15 cellular contexts compared by ENCODE assay signal in the genomic region with DNA sequence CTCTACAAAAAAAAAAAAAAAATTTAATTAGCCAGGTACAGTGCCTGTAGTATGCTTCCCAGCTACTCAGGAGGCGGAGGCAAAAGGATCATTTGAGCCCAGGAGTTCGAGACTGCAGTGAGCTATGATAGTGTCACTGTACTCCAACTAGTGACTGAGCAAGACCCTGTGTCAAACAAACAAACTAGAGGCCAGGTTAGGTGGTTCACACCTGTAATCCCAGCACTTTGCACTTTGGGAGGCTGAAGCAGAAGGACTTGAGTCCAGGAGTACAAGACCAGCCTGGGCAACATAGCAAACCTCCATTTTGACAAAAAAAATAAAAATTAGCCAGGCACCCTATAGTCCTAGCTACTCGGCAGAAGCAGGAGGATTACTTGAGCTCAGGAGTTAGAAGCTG. TPM values are rescaled to one million over a fixed set of nuclear protein-coding genes. Genes with fewer than 3 reads are reported as not detected.
A peak's percentile ranks its signal among the peaks of the same experiment; 100 is the strongest.
DNase-seq lines count a peak whose midpoint lies in the region; ATAC-seq and TF ChIP-seq lines count a peak whose summit lies in the region.
"Had no signal": no experiment of that assay in that cellular context is flagged by ENCODE, and none has a peak within 500 bp of the region (broad histone marks: within the 10 kb centered on the region; RNA-seq: fewer than 3 reads in every experiment).

No MANE protein-coding gene starts in this region.

- no peaks in the 10 kb centered on the region for H3K9me3 ChIP-seq in CD4-positive, alpha-beta T cell (ENCODE audit: control insufficient read depth, low read length)
- H3K9me3 ChIP-seq in T-helper 17 cell (ENCODE audit: control insufficient read depth, low read length, poor library complexity, severe bottlenecking) (no peaks in the 10 kb centered on the region), iPS-20b (ENCODE audit: insufficient read depth, low read depth, low read length) (no peaks in the 10 kb centered on the region)
- H3K9me3 ChIP-seq: SJSA1 had no signal

- H3K4me3 ChIP-seq in iPS-20b (ENCODE audit: low read length) (no peak overlapping the region), brain microvascular endothelial cell (ENCODE audit: low read depth, low read length) (no peak overlapping the region)
- H3K4me3 ChIP-seq: SJSA1 had no signal

- H3K36me3 ChIP-seq in iPS-20b (ENCODE audit: insufficient read depth, low read depth, low read length) (peaks cover 7% of the 10 kb centered on the region; the same call in 1 of the 2 replicates), brain microvascular endothelial cell (replicated peaks) (peaks cover 4% of the 10 kb centered on the region)

- peak overlapping the region; percentile 32; the same call in 1 of the 2 replicates for H3K9ac ChIP-seq in iPS-20b (ENCODE audit: low read depth, low read length)

- no peak overlapping the region for H3K4me3 Mint-ChIP-seq in CD4-positive, alpha-beta T cell
- no peak overlapping the region for H3K4me3 Mint-ChIP-seq in T-helper 17 cell
- no peak overlapping the region for H3K4me3 Mint-ChIP-seq in stimulated activated effector memory CD8-positive, alpha-beta T cell treated with anti-CD3 and anti-CD28 coated beads, Interleukin-12 subunit alpha, Interleukin-12 subunit beta, amount 100 ng/mL, for 72 hours

- in situ Hi-C loops in brain microvascular endothelial cell (cut with HindIII; ENCODE audit: low pct_ligation_motif_present, low sequenced_read_pairs) = no loop called here

- H3K27ac Mint-ChIP-seq in CD4-positive, alpha-beta T cell = peak overlapping the region; percentile 20
- peak overlapping the region; percentile 88 for H3K27ac Mint-ChIP-seq in T-helper 17 cell
- H3K27ac Mint-ChIP-seq in stimulated activated effector memory CD8-positive, alpha-beta T cell treated with anti-CD3 and anti-CD28 coated beads, Interleukin-12 subunit alpha, Interleukin-12 subunit beta, amount 100 ng/mL, for 72 hours = peak overlapping the region; percentile 77

- no peak for TF ChIP-seq CTCF in CD4-positive, alpha-beta T cell (IDR thresholded peaks at IDR 0.05)
- no peak for TF ChIP-seq CTCF in brain microvascular endothelial cell (IDR thresholded peaks at IDR 0.05; ENCODE audit: low read depth, low read length, missing control alignments)

- intact Hi-C loops in CD4-positive, alpha-beta T cell (cut with DNase I, micrococcal nuclease) = no loop called here

- no peaks in the 10 kb centered on the region; the same call in 1 of the 2 replicates for H3K4me1 ChIP-seq in iPS-20b (ENCODE audit: insufficient read depth, low read length)
- H3K4me1 ChIP-seq: SJSA1 had no signal

- no peaks in the 10 kb centered on the region for H3K27me3 ChIP-seq in CD4-positive, alpha-beta T cell (ENCODE audit: control insufficient read depth, insufficient read depth, low read length)
- H3K27me3 ChIP-seq in iPS-20b (ENCODE audit: insufficient read depth, low read length) (no peaks in the 10 kb centered on the region), brain microvascular endothelial cell (replicated peaks) (no peaks in the 10 kb centered on the region)
- H3K27me3 ChIP-seq: SJSA1 had no signal

- H3K27ac ChIP-seq in CD4-positive, alpha-beta T cell (ENCODE audit: low read depth, low read length) = no peak overlapping the region
- no peak overlapping the region for H3K27ac ChIP-seq in iPS-20b (ENCODE audit: low read length)
- H3K27ac ChIP-seq in brain microvascular endothelial cell = no peak overlapping the region
- H3K27ac ChIP-seq: SJSA1 had no signal

- POLR2A ChIA-PET in CD4-positive, alpha-beta T cell (lab: Charles Lee) = interaction anchor here (5.1 kb wide), 1 partner anchor 13 kb away, joined by 31 read pairs; the partner anchor contains the start of genes HDLBP and SEPTIN2

- H3K36me3 Mint-ChIP-seq in CD4-positive, alpha-beta T cell (ENCODE audit: low read depth) = peaks cover 9% of the 10 kb centered on the region
- H3K36me3 Mint-ChIP-seq in T-helper 17 cell (ENCODE audit: low read depth) = peaks cover 3% of the 10 kb centered on the region
- H3K36me3 Mint-ChIP-seq in stimulated activated effector memory CD8-positive, alpha-beta T cell treated with anti-CD3 and anti-CD28 coated beads, Interleukin-12 subunit alpha, Interleukin-12 subunit beta, amount 100 ng/mL, for 72 hours = peaks cover 15% of the 10 kb centered on the region

- ATAC-seq in CD4-positive, alpha-beta T cell (ENCODE audit: poor library complexity) = no peak
- ATAC-seq in T-helper 17 cell (no peak), HG03196 (IDR thresholded peaks at IDR 0.05; ENCODE audit: unreplicated experiment) (no peak)
- ATAC-seq in stimulated activated effector memory CD8-positive, alpha-beta T cell treated with anti-CD3 and anti-CD28 coated beads, Interleukin-12 subunit alpha, Interleukin-12 subunit beta, amount 100 ng/mL, for 72 hours = no peak

- no peaks in the 10 kb centered on the region for H3K27me3 Mint-ChIP-seq in CD4-positive, alpha-beta T cell
- no peaks in the 10 kb centered on the region for H3K27me3 Mint-ChIP-seq in T-helper 17 cell

- peaks cover 74% of the 10 kb centered on the region for H3K4me1 Mint-ChIP-seq in CD4-positive, alpha-beta T cell (ENCODE audit: low read depth)
- H3K4me1 Mint-ChIP-seq in T-helper 17 cell = peaks cover 41% of the 10 kb centered on the region
- peaks cover 57% of the 10 kb centered on the region for H3K4me1 Mint-ChIP-seq in stimulated activated effector memory CD8-positive, alpha-beta T cell treated with anti-CD3 and anti-CD28 coated beads, Interleukin-12 subunit alpha, Interleukin-12 subunit beta, amount 100 ng/mL, for 72 hours

- no peak for DNase-seq in CD4-positive, alpha-beta T cell
- no peak for DNase-seq in T-helper 17 cell
- no peak for DNase-seq in stimulated activated effector memory CD8-positive, alpha-beta T cell treated with anti-CD3 and anti-CD28 coated beads, Interleukin-12 subunit alpha, Interleukin-12 subunit beta, amount 100 ng/mL, for 72 hours (ENCODE audit: low spot score in 2 of 2)
- DNase-seq in occipital lobe (lab: John Stamatoyannopoulos, UW) = no peak
- DNase-seq in brain microvascular endothelial cell = no peak
- DNase-seq: Karpas-422, NCI-H1417, NCI-H1694 treated with DMSO at 0.1 percent for 48 hours, NCI-H2081 treated with DMSO at 0.1 percent for 48 hours, NCI-H2171 treated with DMSO at 0.1 percent for 48 hours, NCI-H446, NCI-H526 had no signal

- no peaks in the 10 kb centered on the region for H3K9me3 Mint-ChIP-seq in CD4-positive, alpha-beta T cell
- no peaks in the 10 kb centered on the region for H3K9me3 Mint-ChIP-seq in stimulated activated effector memory CD8-positive, alpha-beta T cell treated with anti-CD3 and anti-CD28 coated beads, Interleukin-12 subunit alpha, Interleukin-12 subunit beta, amount 100 ng/mL, for 72 hours

- CTCF ChIA-PET in CD4-positive, alpha-beta T cell (lab: Charles Lee) = interaction anchor here (1.2 kb wide), 1 partner anchor 12 kb away, joined by 3 read pairs; no protein-coding TSS in a partner anchor

RNA-seq across cellular contexts. Expression of gene HDLBP, which starts 13.4 kb away (rescaled TPM):
- 10 to 100 TPM; 82.0 to 97.9 TPM for total RNA-seq in CD4-positive, alpha-beta T cell
- total RNA-seq in T-helper 17 cell = 100 to 1,000 TPM; 136 to 175 TPM
- 138 TPM for total RNA-seq in occipital lobe

RNA-seq across cellular contexts. Expression of gene SEPTIN2, which starts 13.6 kb away (rescaled TPM):
- total RNA-seq in CD4-positive, alpha-beta T cell = 100 to 1,000 TPM; 189 to 196 TPM
- total RNA-seq in T-helper 17 cell (100 to 1,000 TPM; 190 to 216 TPM), occipital lobe (266 TPM)

RNA-seq across cellular contexts. Expression of gene FARP2, which starts 54.0 kb away (rescaled TPM):
- total RNA-seq in CD4-positive, alpha-beta T cell = 10 to 100 TPM; 17.2 to 18.3 TPM
- total RNA-seq in T-helper 17 cell (10 to 100 TPM; 18.0 to 28.1 TPM), occipital lobe (43.7 TPM)

Comparison
In these comparisons a context has a peak if more than half of its experiments do, and no peak if none do; other contexts are left out.
1. H3K27ac Mint-ChIP-seq: peak in every context shown above with its lines; median percentile 88 in T-helper 17 cell; 77 in stimulated activated effector memory CD8-positive, alpha-beta T cell treated with anti-CD3 and anti-CD28 coated beads, Interleukin-12 subunit alpha, Interleukin-12 subunit beta, amount 100 ng/mL, for 72 hours; 20 in CD4-positive, alpha-beta T cell.